Comparison of ENCODE assay signal across 13 cellular contexts in genomic region chr1:245096330-245097066, GRCh38. TPM values are rescaled to one million over a fixed set of nuclear protein-coding genes. Genes with fewer than 3 reads are reported as not detected.
"Had no signal": no experiment of that assay in that cellular context is flagged by ENCODE, and none has a peak within 500 bp of the region (broad histone marks: within the 10 kb centered on the region; RNA-seq: fewer than 3 reads in every experiment).

No MANE protein-coding gene starts in this region.

- ATAC-seq: activated T-helper 17 cell treated with anti-CD3 and anti-CD28 coated beads, Interleukin-2, amount 50 U/mL, for 72 hours had no signal

- H3K27me3 ChIP-seq: esophagus squamous epithelium had no signal

- H3K27ac Mint-ChIP-seq: activated B cell treated with CpG ODN at 0.5 μM for 24 hours; activated CD4-positive, alpha-beta T cell treated with anti-CD3 and anti-CD28 coated beads, Interleukin-2, amount 10 ng/mL, durations not matched to agents 24 days and 14 days; activated naive CD4-positive, alpha-beta T cell treated with anti-CD3 and anti-CD28 coated beads for 36 hours; activated T-helper 17 cell treated with anti-CD3 and anti-CD28 coated beads, Interleukin-2, amount 50 U/mL, for 72 hours had no signal

- H3K9me3 ChIP-seq: esophagus squamous epithelium, left ventricle myocardium inferior had no signal

- DNase-seq: activated B cell treated with CpG ODN at 0.5 μM for 24 hours; activated CD4-positive, alpha-beta T cell treated with anti-CD3 and anti-CD28 coated beads, Interleukin-2, amount 10 ng/mL, durations not matched to agents 24 days and 14 days; activated naive CD4-positive, alpha-beta T cell treated with anti-CD3 and anti-CD28 coated beads for 36 hours; activated T-cell treated with anti-CD3 and anti-CD28 coated beads for 4 hours; dermis blood vessel endothelial cell; esophagus squamous epithelium; left ventricle myocardium inferior; trophoblast cell had no signal

- H3K36me3 ChIP-seq: esophagus squamous epithelium had no signal

- H3K9ac ChIP-seq: parathyroid adenoma had no signal

- H3K9me3 Mint-ChIP-seq: activated CD4-positive, alpha-beta T cell treated with anti-CD3 and anti-CD28 coated beads, Interleukin-2, amount 10 ng/mL, durations not matched to agents 24 days and 14 days; activated naive CD4-positive, alpha-beta T cell treated with anti-CD3 and anti-CD28 coated beads for 36 hours; activated T-helper 17 cell treated with anti-CD3 and anti-CD28 coated beads, Interleukin-2, amount 50 U/mL, for 72 hours; central memory CD8-positive, alpha-beta T cell had no signal

- H3K4me3 ChIP-seq: esophagus squamous epithelium, left ventricle myocardium inferior, skin epidermis had no signal

- H3K27me3 Mint-ChIP-seq: activated B cell treated with CpG ODN at 0.5 μM for 24 hours; activated CD4-positive, alpha-beta T cell treated with anti-CD3 and anti-CD28 coated beads, Interleukin-2, amount 10 ng/mL, durations not matched to agents 24 days and 14 days; activated T-helper 17 cell treated with anti-CD3 and anti-CD28 coated beads, Interleukin-2, amount 50 U/mL, for 72 hours; central memory CD8-positive, alpha-beta T cell had no signal

- H3K4me3 Mint-ChIP-seq: activated B cell treated with CpG ODN at 0.5 μM for 24 hours; activated CD4-positive, alpha-beta T cell treated with anti-CD3 and anti-CD28 coated beads, Interleukin-2, amount 10 ng/mL, durations not matched to agents 24 days and 14 days; activated naive CD4-positive, alpha-beta T cell treated with anti-CD3 and anti-CD28 coated beads for 36 hours; activated T-helper 17 cell treated with anti-CD3 and anti-CD28 coated beads, Interleukin-2, amount 50 U/mL, for 72 hours; central memory CD8-positive, alpha-beta T cell had no signal

- H3K4me1 Mint-ChIP-seq: activated B cell treated with CpG ODN at 0.5 μM for 24 hours; activated CD4-positive, alpha-beta T cell treated with anti-CD3 and anti-CD28 coated beads, Interleukin-2, amount 10 ng/mL, durations not matched to agents 24 days and 14 days; activated T-helper 17 cell treated with anti-CD3 and anti-CD28 coated beads, Interleukin-2, amount 50 U/mL, for 72 hours; central memory CD8-positive, alpha-beta T cell had no signal

- H3K27ac ChIP-seq: esophagus squamous epithelium, left ventricle myocardium inferior, parathyroid adenoma, skin epidermis had no signal

- H3K4me1 ChIP-seq: left ventricle myocardium inferior, parathyroid adenoma had no signal

RNA-seq across cellular contexts. Expression of gene KIF26B, which starts 58.3 kb away (rescaled TPM):
- total RNA-seq: activated T-helper 17 cell treated with anti-CD3 and anti-CD28 coated beads, Interleukin-2, amount 50 U/mL, for 72 hours; T-helper 1 cell treated with Interleukin-12 subunit alpha and Interleukin-12 subunit beta and Interleukin-4 antibody, amounts not matched to agents 30 ng/mL and 1 ng/mL, for 36 hours had no signal
